2 cellular contexts compared by ENCODE assay signal in the genomic region with DNA sequence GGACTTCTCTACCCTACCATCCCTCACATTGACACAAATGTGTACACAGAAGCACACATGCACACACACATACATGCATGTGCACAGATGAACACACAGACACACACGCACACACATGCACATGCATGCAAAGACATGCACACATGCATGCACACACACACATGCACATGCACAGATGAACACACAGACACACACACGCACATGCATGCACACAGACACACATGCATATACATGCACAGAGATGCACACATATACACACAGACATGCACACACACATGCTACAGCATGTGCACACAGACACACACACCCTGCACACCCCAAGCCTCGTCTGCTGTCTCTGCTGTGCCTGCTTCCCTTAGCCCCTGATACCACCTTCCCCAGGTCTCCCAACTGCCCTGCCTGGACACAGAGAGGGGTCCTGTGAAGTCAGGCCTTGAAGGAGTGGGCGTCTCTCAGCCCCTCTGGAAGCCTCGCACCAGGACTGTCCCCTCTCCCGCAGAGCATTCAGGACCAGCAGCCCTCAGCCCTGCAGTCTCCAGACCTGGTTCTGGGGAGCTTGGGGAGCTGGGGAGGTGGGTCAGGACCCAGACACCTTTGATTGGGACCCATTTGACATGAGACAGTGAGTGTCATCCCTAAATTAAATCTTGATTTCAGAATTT.
TF ChIP-seq lines count a peak whose summit lies in the region.

No MANE protein-coding gene starts in this region.

TF ChIP-seq in H1, 55 proteins besides CTCF, POLR2A, EP300 and RAD21:
- TF ChIP-seq ZNF274 (IDR thresholded peaks at IDR 0.05; ENCODE audit: borderline replicate concordance, extremely low read depth, low read length): no peak
- TF ChIP-seq SIN3A (conservative IDR thresholded peaks at IDR 0.05 in 1 of 2, IDR thresholded peaks at IDR 0.05 in 1 of 2; ENCODE audit: low read depth in 1 of 2, low read length in 2 of 2): no peak
- no peak for TF ChIP-seq NANOG (IDR thresholded peaks at IDR 0.05; ENCODE audit: insufficient read depth, low read depth, low read length, poor library complexity, severe bottlenecking)
- TF ChIP-seq MAFK (IDR thresholded peaks at IDR 0.05; ENCODE audit: low read depth, low read length): no peak
- TF ChIP-seq SP1 (IDR thresholded peaks at IDR 0.05; ENCODE audit: low read depth, low read length): no peak
- TF ChIP-seq SP4 (IDR thresholded peaks at IDR 0.05; ENCODE audit: low read length): no peak

TF ChIP-seq in SK-N-SH, 30 proteins besides CTCF, POLR2A, EP300 and RAD21:
- no peak for TF ChIP-seq SIN3A (IDR thresholded peaks at IDR 0.05; ENCODE audit: borderline replicate concordance, low read depth, low read length)
- no peak for TF ChIP-seq FOXJ3 (CRISPR knock-in tag; IDR thresholded peaks at IDR 0.05)
- TF ChIP-seq CHD2 (IDR thresholded peaks at IDR 0.05; ENCODE audit: low read length, partially characterized antibody): no peak
- no peak for TF ChIP-seq FOSL2 (IDR thresholded peaks at IDR 0.05; ENCODE audit: borderline replicate concordance, low read depth)
- no peak for TF ChIP-seq GATA2 (CRISPR knock-in tag; IDR thresholded peaks at IDR 0.05)
- TF ChIP-seq, protein P1, sequence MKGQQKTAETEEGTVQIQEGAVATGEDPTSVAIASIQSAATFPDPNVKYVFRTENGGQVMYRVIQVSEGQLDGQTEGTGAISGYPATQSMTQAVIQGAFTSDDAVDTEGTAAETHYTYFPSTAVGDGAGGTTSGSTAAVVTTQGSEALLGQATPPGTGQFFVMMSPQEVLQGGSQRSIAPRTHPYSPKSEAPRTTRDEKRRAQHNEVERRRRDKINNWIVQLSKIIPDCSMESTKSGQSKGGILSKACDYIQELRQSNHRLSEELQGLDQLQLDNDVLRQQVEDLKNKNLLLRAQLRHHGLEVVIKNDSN (IDR thresholded peaks at IDR 0.05; ENCODE audit: borderline replicate concordance, low read depth): no peak
- TF ChIP-seq, protein P2, sequence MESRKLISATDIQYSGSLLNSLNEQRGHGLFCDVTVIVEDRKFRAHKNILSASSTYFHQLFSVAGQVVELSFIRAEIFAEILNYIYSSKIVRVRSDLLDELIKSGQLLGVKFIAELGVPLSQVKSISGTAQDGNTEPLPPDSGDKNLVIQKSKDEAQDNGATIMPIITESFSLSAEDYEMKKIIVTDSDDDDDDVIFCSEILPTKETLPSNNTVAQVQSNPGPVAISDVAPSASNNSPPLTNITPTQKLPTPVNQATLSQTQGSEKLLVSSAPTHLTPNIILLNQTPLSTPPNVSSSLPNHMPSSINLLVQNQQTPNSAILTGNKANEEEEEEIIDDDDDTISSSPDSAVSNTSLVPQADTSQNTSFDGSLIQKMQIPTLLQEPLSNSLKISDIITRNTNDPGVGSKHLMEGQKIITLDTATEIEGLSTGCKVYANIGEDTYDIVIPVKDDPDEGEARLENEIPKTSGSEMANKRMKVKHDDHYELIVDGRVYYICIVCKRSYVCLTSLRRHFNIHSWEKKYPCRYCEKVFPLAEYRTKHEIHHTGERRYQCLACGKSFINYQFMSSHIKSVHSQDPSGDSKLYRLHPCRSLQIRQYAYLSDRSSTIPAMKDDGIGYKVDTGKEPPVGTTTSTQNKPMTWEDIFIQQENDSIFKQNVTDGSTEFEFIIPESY (IDR thresholded peaks at IDR 0.05; ENCODE audit: borderline replicate concordance, low read depth): no peak
- TF ChIP-seq, protein P3, sequence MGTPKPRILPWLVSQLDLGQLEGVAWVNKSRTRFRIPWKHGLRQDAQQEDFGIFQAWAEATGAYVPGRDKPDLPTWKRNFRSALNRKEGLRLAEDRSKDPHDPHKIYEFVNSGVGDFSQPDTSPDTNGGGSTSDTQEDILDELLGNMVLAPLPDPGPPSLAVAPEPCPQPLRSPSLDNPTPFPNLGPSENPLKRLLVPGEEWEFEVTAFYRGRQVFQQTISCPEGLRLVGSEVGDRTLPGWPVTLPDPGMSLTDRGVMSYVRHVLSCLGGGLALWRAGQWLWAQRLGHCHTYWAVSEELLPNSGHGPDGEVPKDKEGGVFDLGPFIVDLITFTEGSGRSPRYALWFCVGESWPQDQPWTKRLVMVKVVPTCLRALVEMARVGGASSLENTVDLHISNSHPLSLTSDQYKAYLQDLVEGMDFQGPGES (IDR thresholded peaks at IDR 0.05; ENCODE audit: low read depth, low read length): no peak
- TF ChIP-seq SMC3 (IDR thresholded peaks at IDR 0.05; ENCODE audit: low read depth, low read length): no peak
- no peak for TF ChIP-seq RXRA (IDR thresholded peaks at IDR 0.05; ENCODE audit: borderline replicate concordance, low read depth)
- no peak for TF ChIP-seq RCOR1 (IDR thresholded peaks at IDR 0.05; ENCODE audit: low read length)
- no peak for TF ChIP-seq TAF1 (IDR thresholded peaks at IDR 0.05; ENCODE audit: borderline replicate concordance, low read depth, low read length)
- TF ChIP-seq GABPA (IDR thresholded peaks at IDR 0.05; ENCODE audit: low read depth): no peak
- TF ChIP-seq RFX5 (IDR thresholded peaks at IDR 0.05; ENCODE audit: low read length): no peak
- TF ChIP-seq EZH2phosphoT487 (IDR thresholded peaks at IDR 0.05; ENCODE audit: borderline replicate concordance, low read depth): no peak
- no peak for TF ChIP-seq POLR2AphosphoS5 (IDR thresholded peaks at IDR 0.05; ENCODE audit: low read depth, low read length)
